In the genomic region with DNA sequence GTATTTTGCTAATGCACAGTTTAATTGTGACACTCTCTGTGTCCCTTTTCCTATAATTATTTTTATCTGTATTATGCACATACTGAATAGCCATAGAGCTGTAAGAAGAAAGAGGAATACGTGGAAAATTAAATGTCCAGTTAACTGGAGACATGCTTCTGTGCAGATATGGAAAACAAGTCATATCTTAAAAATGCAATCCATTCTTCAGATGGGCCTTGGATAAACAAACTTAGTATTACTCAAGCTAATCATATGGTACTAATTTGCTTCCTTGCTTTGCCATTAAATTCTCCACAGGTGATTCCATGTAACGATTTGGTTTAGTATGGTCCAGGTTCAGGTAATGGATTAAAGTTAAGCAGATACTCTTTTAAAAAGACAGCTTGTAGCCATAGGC, we compare ENCODE assay signal across 20 cellular contexts.
DNase-seq lines count a peak whose midpoint lies in the region; ATAC-seq and TF ChIP-seq lines count a peak whose summit lies in the region.
"Had no signal": no experiment of that assay in that cellular context is flagged by ENCODE, and none has a peak within 500 bp of the region (broad histone marks: within the 10 kb centered on the region; RNA-seq: fewer than 3 reads in every experiment).

No MANE protein-coding gene starts in this region.

- H4K20me1 ChIP-seq in GM23248 (ENCODE audit: insufficient read depth) (no peaks in the 10 kb centered on the region), smooth muscle cell (ENCODE audit: low read depth) (no peaks in the 10 kb centered on the region)
- H4K20me1 ChIP-seq: BLaER1 treated with 17β-estradiol and CSF1 and Interleukin-3, amounts not matched to agents 10 nM and 100 nM had no signal

- peak overlapping the region; percentile 21 for H3K9ac ChIP-seq in GM23248
- no peak overlapping the region for H3K9ac ChIP-seq in smooth muscle cell (ENCODE audit: low read depth)
- H3K9ac ChIP-seq: BLaER1 treated with 17β-estradiol and CSF1 and Interleukin-3, amounts not matched to agents 10 nM and 100 nM; SK-N-SH had no signal

- H3K9me3 Mint-ChIP-seq in MCF 10A (ENCODE audit: unreplicated experiment) = no peaks in the 10 kb centered on the region

- POLR2A ChIA-PET in MCF 10A (lab: Yijun Ruan, JAX) = no interaction called here

- H3K4me1 ChIP-seq in GM23248 (ENCODE audit: insufficient read depth) (peaks cover 45% of the 10 kb centered on the region), smooth muscle cell (ENCODE audit: low read depth) (no peaks in the 10 kb centered on the region), heart left ventricle (peaks cover 0 to 19% (median 0%) of the 10 kb centered on the region in 12 donors)
- H3K4me1 ChIP-seq: BLaER1 treated with 17β-estradiol and CSF1 and Interleukin-3, amounts not matched to agents 10 nM and 100 nM had no signal

- H2AFZ ChIP-seq in GM23248 (0 out of 2 replicates have a peak overlapping the region, but pooled peaks have one; percentile 41), smooth muscle cell (ENCODE audit: low read depth) (no peak overlapping the region)

- 0 to 2% methylated on average over 2 of the region's 2 CpGs for WGBS in GM23248 (ENCODE audit: low coverage in 1 of 2, low lambda C conversion rate in 2 of 2, missing lambda C conversion rate in 2 of 2), 2 experiments
- WGBS in smooth muscle cell (ENCODE audit: low lambda C conversion rate) = 66% methylated on average over 2 of the region's 2 CpGs
- WGBS in heart left ventricle, 4 donors = 85 to 92% (median 89%) methylated on average over 2 of the region's 2 CpGs

- BruUV-seq in MCF 10A (replicated peaks; lab: Mats Ljungman, UMichigan) = no TSS peak

- H3K4me3 ChIP-seq in GM23248 = 0 out of 2 replicates have a peak overlapping the region, but pooled peaks have one; percentile 6
- H3K4me3 ChIP-seq in brain microvascular endothelial cell (ENCODE audit: low read depth, low read length) = no peak overlapping the region
- H3K4me3 ChIP-seq in fibroblast of pulmonary artery (replicated peaks; ENCODE audit: low read depth, low read length) = no peak overlapping the region
- no peak overlapping the region for H3K4me3 ChIP-seq in smooth muscle cell
- H3K4me3 ChIP-seq in heart left ventricle = no peak overlapping the region
- H3K4me3 ChIP-seq: BLaER1 treated with 17β-estradiol and CSF1 and Interleukin-3, amounts not matched to agents 10 nM and 100 nM had no signal

- H3K9me3 ChIP-seq in GM23248 (ENCODE audit: low read depth) = no peaks in the 10 kb centered on the region
- H3K9me3 ChIP-seq in smooth muscle cell (replicated peaks; ENCODE audit: low read depth) = no peaks in the 10 kb centered on the region
- H3K9me3 ChIP-seq in heart left ventricle = no peaks in the 10 kb centered on the region
- H3K9me3 ChIP-seq: SK-N-SH had no signal

- H3K27ac ChIP-seq in GM23248 = peak overlapping the region; percentile 60
- peak overlapping the region; percentile 21 for H3K27ac ChIP-seq in brain microvascular endothelial cell
- no peak overlapping the region for H3K27ac ChIP-seq in smooth muscle cell (ENCODE audit: low read depth)
- H3K27ac ChIP-seq in heart left ventricle = no peak overlapping the region
- H3K27ac ChIP-seq: BLaER1 treated with 17β-estradiol and CSF1 and Interleukin-3, amounts not matched to agents 10 nM and 100 nM; HL-60 had no signal

- no peak overlapping the region for H3K27ac Mint-ChIP-seq in MCF 10A (ENCODE audit: low read depth, unreplicated experiment)
- H3K27ac Mint-ChIP-seq: H9 had no signal

- peak; percentile 67 for DNase-seq in GM23248
- DNase-seq in brain microvascular endothelial cell = no peak
- peak; percentile 29 for DNase-seq in fibroblast of pulmonary artery (ENCODE audit: low read depth)
- DNase-seq in smooth muscle cell (lab: John Stamatoyannopoulos, UW; ENCODE audit: unreplicated experiment) = no peak
- DNase-seq in NCI-H146 (lab: John Stamatoyannopoulos, UW) = no peak
- no peak for DNase-seq in MCF 10A (ENCODE audit: unreplicated experiment)
- no peak for DNase-seq in heart left ventricle
- no peak for DNase-seq in T-helper 9 cell
- DNase-seq: DMS79 treated with DMSO at 0.1 percent for 48 hours; GF-D8; H9; NCI-H2029; NCI-H2171; NCI-H446; NCI-H69; NK-92 treated with Interleukin-12 subunit alpha and Interleukin-12 subunit beta, amount 100 ng/mL, for 24 hours; SHP77; SK-N-SH had no signal

- TF ChIP-seq CTCF in brain microvascular endothelial cell (IDR thresholded peaks at IDR 0.05; ENCODE audit: low read depth, low read length, missing control alignments) = no peak
- TF ChIP-seq CTCF in fibroblast of pulmonary artery (IDR thresholded peaks at IDR 0.05; ENCODE audit: low read length, missing control alignments) = no peak
- TF ChIP-seq CTCF in smooth muscle cell (IDR thresholded peaks at IDR 0.05; ENCODE audit: borderline replicate concordance, insufficient read depth, poor library complexity, severe bottlenecking) = no peak
- no peak for TF ChIP-seq CTCF in MCF 10A (IDR thresholded peaks at IDR 0.05; ENCODE audit: unreplicated experiment)
- no peak for TF ChIP-seq CTCF in heart left ventricle (IDR thresholded peaks at IDR 0.05)

- H3K27me3 ChIP-seq in GM23248 (replicated peaks; ENCODE audit: insufficient read depth) (no peaks in the 10 kb centered on the region), brain microvascular endothelial cell (replicated peaks) (no peaks in the 10 kb centered on the region), smooth muscle cell (ENCODE audit: low read depth) (no peaks in the 10 kb centered on the region), heart left ventricle (no peaks in the 10 kb centered on the region)
- H3K27me3 ChIP-seq: BLaER1 treated with 17β-estradiol and CSF1 and Interleukin-3, amounts not matched to agents 10 nM and 100 nM had no signal

- in situ Hi-C loops in GM23248 (cut with MboI) (no loop called here), brain microvascular endothelial cell (cut with HindIII; ENCODE audit: low pct_ligation_motif_present, low sequenced_read_pairs) (no loop called here)

- H3K79me2 ChIP-seq in GM23248 (ENCODE audit: insufficient read depth) (no peaks in the 10 kb centered on the region), smooth muscle cell (ENCODE audit: low read depth) (no peaks in the 10 kb centered on the region)

- H3K36me3 Mint-ChIP-seq in MCF 10A (ENCODE audit: insufficient read depth, unreplicated experiment) = no peaks in the 10 kb centered on the region

- H3F3A ChIP-seq in GM23248 (ENCODE audit: insufficient read depth) (peaks cover 22% of the 10 kb centered on the region), smooth muscle cell (ENCODE audit: low read depth) (no peaks in the 10 kb centered on the region)

- no peak for ATAC-seq in heart left ventricle

- intact Hi-C loops in MCF 10A (cut with micrococcal nuclease) (no loop called here), heart left ventricle (cut with DNase I) (loop anchor here in 2 of 10 donors (10.0 kb wide), 2 partner anchors 198 to 348 kb away; partner anchors contain the start of gene CELF2 (in 1 of the 2))

- no peak overlapping the region for H3K4me3 Mint-ChIP-seq in MCF 10A (ENCODE audit: unreplicated experiment)
- H3K4me3 Mint-ChIP-seq: H9 had no signal

- H3K36me3 ChIP-seq in GM23248 (ENCODE audit: low read depth) (no peaks in the 10 kb centered on the region), brain microvascular endothelial cell (replicated peaks) (no peaks in the 10 kb centered on the region), smooth muscle cell (ENCODE audit: low read depth) (no peaks in the 10 kb centered on the region), heart left ventricle (no peaks in the 10 kb centered on the region)
- H3K36me3 ChIP-seq: BLaER1 treated with 17β-estradiol and CSF1 and Interleukin-3, amounts not matched to agents 10 nM and 100 nM had no signal

- no peak for TF ChIP-seq POLR2A in heart left ventricle (IDR thresholded peaks at IDR 0.05)

- CTCF ChIA-PET in MCF 10A (lab: Yijun Ruan, JAX) = no interaction called here

- no peaks in the 10 kb centered on the region for H3K4me1 Mint-ChIP-seq in MCF 10A (ENCODE audit: insufficient read depth, unreplicated experiment)

- H3K9me2 ChIP-seq in GM23248 (ENCODE audit: insufficient read depth) = no peaks in the 10 kb centered on the region
- H3K9me2 ChIP-seq: SK-N-SH had no signal

- H3K27me3 Mint-ChIP-seq in MCF 10A (ENCODE audit: insufficient read depth, unreplicated experiment) = no peaks in the 10 kb centered on the region

- H3K4me2 ChIP-seq in GM23248 (ENCODE audit: unreplicated experiment) (peak overlapping the region; percentile 46), smooth muscle cell (peak overlapping the region; percentile 34)
- H3K4me2 ChIP-seq: BLaER1 treated with 17β-estradiol and CSF1 and Interleukin-3, amounts not matched to agents 10 nM and 100 nM; SK-N-SH had no signal

Comparison
In these comparisons a context has a peak if more than half of its experiments do, and no peak if none do; other contexts are left out.
1. DNase-seq: peak in GM23248 (single experiment) and fibroblast of pulmonary artery (single experiment); none in brain microvascular endothelial cell (single experiment), smooth muscle cell (single experiment), NCI-H146 (single experiment), MCF 10A (single experiment), heart left ventricle (0 of 5) and T-helper 9 cell (single experiment).
2. H3K27ac ChIP-seq: peak in GM23248 (single experiment) and brain microvascular endothelial cell (single experiment); none in smooth muscle cell (single experiment) and heart left ventricle (0 of 12).